Comparison of ENCODE assay signal across 1 cellular context in the genomic region with DNA sequence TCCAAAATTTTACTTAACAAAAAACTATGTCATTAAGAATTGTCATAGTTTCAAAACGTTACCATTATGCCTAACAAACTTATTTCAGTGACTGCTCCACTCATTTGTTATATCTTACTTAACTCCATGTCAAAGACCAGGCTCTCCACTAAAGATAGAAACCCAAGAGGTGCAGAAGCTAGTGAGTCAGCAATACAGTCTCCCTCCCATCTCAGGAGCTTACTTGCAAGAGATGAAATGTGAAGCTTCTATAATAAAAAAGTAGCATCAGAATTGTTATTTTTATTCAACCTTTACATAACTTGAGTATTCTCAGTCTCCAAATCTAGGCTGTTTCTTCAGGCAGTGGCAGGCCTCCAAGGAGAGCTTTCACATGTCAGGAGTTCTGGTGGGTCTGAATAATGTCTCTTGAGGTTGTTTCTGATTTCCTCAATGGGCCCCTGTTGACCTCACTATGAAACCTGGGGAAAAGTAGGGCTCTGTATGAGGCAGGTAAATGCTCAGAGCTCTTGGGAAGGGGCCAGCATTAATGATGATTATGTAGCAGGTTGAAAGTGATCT.
TF ChIP-seq lines count a peak whose summit lies in the region.

No MANE protein-coding gene starts in this region.

TF ChIP-seq in A549, 52 proteins besides CTCF, POLR2A, EP300 and RAD21 (continued from another document):
- TF ChIP-seq, protein P1, sequence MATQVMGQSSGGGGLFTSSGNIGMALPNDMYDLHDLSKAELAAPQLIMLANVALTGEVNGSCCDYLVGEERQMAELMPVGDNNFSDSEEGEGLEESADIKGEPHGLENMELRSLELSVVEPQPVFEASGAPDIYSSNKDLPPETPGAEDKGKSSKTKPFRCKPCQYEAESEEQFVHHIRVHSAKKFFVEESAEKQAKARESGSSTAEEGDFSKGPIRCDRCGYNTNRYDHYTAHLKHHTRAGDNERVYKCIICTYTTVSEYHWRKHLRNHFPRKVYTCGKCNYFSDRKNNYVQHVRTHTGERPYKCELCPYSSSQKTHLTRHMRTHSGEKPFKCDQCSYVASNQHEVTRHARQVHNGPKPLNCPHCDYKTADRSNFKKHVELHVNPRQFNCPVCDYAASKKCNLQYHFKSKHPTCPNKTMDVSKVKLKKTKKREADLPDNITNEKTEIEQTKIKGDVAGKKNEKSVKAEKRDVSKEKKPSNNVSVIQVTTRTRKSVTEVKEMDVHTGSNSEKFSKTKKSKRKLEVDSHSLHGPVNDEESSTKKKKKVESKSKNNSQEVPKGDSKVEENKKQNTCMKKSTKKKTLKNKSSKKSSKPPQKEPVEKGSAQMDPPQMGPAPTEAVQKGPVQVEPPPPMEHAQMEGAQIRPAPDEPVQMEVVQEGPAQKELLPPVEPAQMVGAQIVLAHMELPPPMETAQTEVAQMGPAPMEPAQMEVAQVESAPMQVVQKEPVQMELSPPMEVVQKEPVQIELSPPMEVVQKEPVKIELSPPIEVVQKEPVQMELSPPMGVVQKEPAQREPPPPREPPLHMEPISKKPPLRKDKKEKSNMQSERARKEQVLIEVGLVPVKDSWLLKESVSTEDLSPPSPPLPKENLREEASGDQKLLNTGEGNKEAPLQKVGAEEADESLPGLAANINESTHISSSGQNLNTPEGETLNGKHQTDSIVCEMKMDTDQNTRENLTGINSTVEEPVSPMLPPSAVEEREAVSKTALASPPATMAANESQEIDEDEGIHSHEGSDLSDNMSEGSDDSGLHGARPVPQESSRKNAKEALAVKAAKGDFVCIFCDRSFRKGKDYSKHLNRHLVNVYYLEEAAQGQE (IDR thresholded peaks at IDR 0.05), result no peak
